Comparison of ENCODE assay signal across 8 cellular contexts in the genomic region with DNA sequence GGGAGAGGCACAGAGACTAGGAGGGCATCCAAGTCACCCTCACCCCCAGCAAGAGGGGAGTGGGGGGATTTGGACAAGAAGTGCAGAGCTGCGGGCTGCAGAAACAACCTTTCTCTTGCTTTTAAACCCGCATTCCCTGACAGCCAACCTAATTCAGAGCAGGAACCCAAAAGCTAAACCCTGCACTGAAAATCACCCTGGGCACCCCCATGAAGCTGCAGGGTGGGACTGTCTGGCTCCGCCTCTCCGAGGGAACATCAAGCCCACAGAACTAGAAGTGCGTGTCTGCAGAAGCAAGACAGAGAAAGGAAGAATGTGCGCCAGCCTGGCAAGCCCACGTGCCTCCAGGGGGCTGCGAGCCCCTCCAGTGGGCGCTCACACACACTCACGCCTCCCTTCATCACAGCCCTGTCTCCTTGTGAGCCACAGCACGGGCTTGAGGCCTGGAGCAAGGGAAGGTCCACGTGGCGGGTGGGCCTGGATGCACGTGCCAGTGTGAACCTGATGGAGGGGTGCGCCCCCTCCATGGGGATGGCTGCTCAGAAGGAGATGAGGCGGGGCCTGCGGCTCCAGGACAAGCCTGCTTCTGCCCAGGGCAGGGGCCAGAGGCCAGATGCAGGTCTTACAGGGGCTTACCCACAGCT. TPM values are rescaled to one million over a fixed set of nuclear protein-coding genes. Genes with fewer than 3 reads are reported as not detected.
A peak's percentile ranks its signal among the peaks of the same experiment; 100 is the strongest.
DNase-seq lines count a peak whose midpoint lies in the region; ATAC-seq lines count a peak whose summit lies in the region.

No MANE protein-coding gene starts in this region.

- peak overlapping the region; percentile 84 for H3K27ac ChIP-seq in right cardiac atrium (ENCODE audit: low read length)

- no peaks in the 10 kb centered on the region for H3K9me3 ChIP-seq in right cardiac atrium (ENCODE audit: control insufficient read depth, low read length)

- peaks cover 65% of the 10 kb centered on the region for H3K4me1 ChIP-seq in right cardiac atrium (ENCODE audit: control insufficient read depth, insufficient read depth, low read length)

- no peaks in the 10 kb centered on the region for H3K27me3 ChIP-seq in right cardiac atrium (ENCODE audit: control insufficient read depth, insufficient read depth)

- intact Hi-C loops in activated T-helper 2 cell treated with anti-CD3 and anti-CD28 coated beads, Interferon-gamma antibody, Interleukin-2, Interleukin-4, amounts not matched to agents 10 μg/mL and 5 μg/mL and 100 μg/mL, durations not matched to agents 14 hours and 24 hours and 36 hours (cut with micrococcal nuclease): loop anchor here (1.0 to 10.0 kb wide), 6 partner anchors 12 to 303 kb away; no protein-coding TSS in a partner anchor
- intact Hi-C loops in right cardiac atrium (cut with DNase I): no loop called here

- no peaks in the 10 kb centered on the region for H3K27me3 Mint-ChIP-seq in activated T-cell treated with anti-CD3 and anti-CD28 coated beads, Interleukin-2, amount 50 U/mL, for 4 hours (ENCODE audit: low read depth)
- no peaks in the 10 kb centered on the region for H3K27me3 Mint-ChIP-seq in activated T-helper 2 cell treated with anti-CD3 and anti-CD28 coated beads, Interferon-gamma antibody, Interleukin-2, Interleukin-4, amounts not matched to agents 10 μg/mL and 5 μg/mL and 100 μg/mL, durations not matched to agents 14 hours and 24 hours and 36 hours (ENCODE audit: low read depth)

- peak overlapping the region; percentile 80 for H3K4me3 Mint-ChIP-seq in activated T-cell treated with anti-CD3 and anti-CD28 coated beads, Interleukin-2, amount 50 U/mL, for 4 hours
- H3K4me3 Mint-ChIP-seq in activated T-helper 2 cell treated with anti-CD3 and anti-CD28 coated beads, Interferon-gamma antibody, Interleukin-2, Interleukin-4, amounts not matched to agents 10 μg/mL and 5 μg/mL and 100 μg/mL, durations not matched to agents 14 hours and 24 hours and 36 hours (ENCODE audit: low read depth): peak overlapping the region; percentile 72
- H3K4me3 Mint-ChIP-seq in stimulated activated effector memory CD8-positive, alpha-beta T cell treated with anti-CD3 and anti-CD28 coated beads, Interleukin-12 subunit alpha, Interleukin-12 subunit beta, amount 100 ng/mL, for 72 hours: peak overlapping the region; percentile 86

- peak overlapping the region; percentile 80 for H3K27ac Mint-ChIP-seq in activated T-helper 2 cell treated with anti-CD3 and anti-CD28 coated beads, Interferon-gamma antibody, Interleukin-2, Interleukin-4, amounts not matched to agents 10 μg/mL and 5 μg/mL and 100 μg/mL, durations not matched to agents 14 hours and 24 hours and 36 hours
- peak overlapping the region; percentile 90 for H3K27ac Mint-ChIP-seq in stimulated activated effector memory CD8-positive, alpha-beta T cell treated with anti-CD3 and anti-CD28 coated beads, Interleukin-12 subunit alpha, Interleukin-12 subunit beta, amount 100 ng/mL, for 72 hours

- no peak for DNase-seq in activated T-cell treated with anti-CD3 and anti-CD28 coated beads, Interleukin-2, amount 50 U/mL, for 4 hours
- no peak for DNase-seq in activated T-cell treated with anti-CD3 and anti-CD28 coated beads, Interleukin-2, amount 50 U/mL, for 1 hour
- peak; percentile 42 for DNase-seq in activated T-helper 2 cell treated with anti-CD3 and anti-CD28 coated beads, Interferon-gamma antibody, Interleukin-2, Interleukin-4, amounts not matched to agents 10 μg/mL and 5 μg/mL and 100 μg/mL, durations not matched to agents 14 hours and 24 hours and 36 hours (ENCODE audit: low spot score)
- DNase-seq in right cardiac atrium: peak; percentile 37 to 70 (median 60)
- no peak for DNase-seq in stimulated activated effector memory CD8-positive, alpha-beta T cell treated with anti-CD3 and anti-CD28 coated beads, Interleukin-12 subunit alpha, Interleukin-12 subunit beta, amount 100 ng/mL, for 72 hours (ENCODE audit: low spot score in 2 of 2)

- peak overlapping the region; percentile 20 for H3K4me3 ChIP-seq in right cardiac atrium (ENCODE audit: low read length)

- peak; percentile 36 for ATAC-seq in activated T-cell treated with anti-CD3 and anti-CD28 coated beads, Interleukin-2, amount 50 U/mL, for 4 hours
- peak in 1 of 2 donors; percentile 0 for ATAC-seq in right cardiac atrium
- ATAC-seq in stimulated activated effector memory CD8-positive, alpha-beta T cell treated with anti-CD3 and anti-CD28 coated beads, Interleukin-12 subunit alpha, Interleukin-12 subunit beta, amount 100 ng/mL, for 72 hours: peak; percentile 44
- no peak for ATAC-seq in HG02885 (IDR thresholded peaks at IDR 0.05; ENCODE audit: poor library complexity, unreplicated experiment)
- no peak for ATAC-seq in HG03342 (IDR thresholded peaks at IDR 0.05; ENCODE audit: unreplicated experiment)
- no peak for ATAC-seq in HG03469 (IDR thresholded peaks at IDR 0.05; ENCODE audit: unreplicated experiment)

- H3K4me1 Mint-ChIP-seq in activated T-cell treated with anti-CD3 and anti-CD28 coated beads, Interleukin-2, amount 50 U/mL, for 4 hours (ENCODE audit: low read depth): peaks cover 68% of the 10 kb centered on the region
- H3K4me1 Mint-ChIP-seq in activated T-helper 2 cell treated with anti-CD3 and anti-CD28 coated beads, Interferon-gamma antibody, Interleukin-2, Interleukin-4, amounts not matched to agents 10 μg/mL and 5 μg/mL and 100 μg/mL, durations not matched to agents 14 hours and 24 hours and 36 hours (ENCODE audit: low read depth): peaks cover 69% of the 10 kb centered on the region
- peaks cover 80% of the 10 kb centered on the region for H3K4me1 Mint-ChIP-seq in stimulated activated effector memory CD8-positive, alpha-beta T cell treated with anti-CD3 and anti-CD28 coated beads, Interleukin-12 subunit alpha, Interleukin-12 subunit beta, amount 100 ng/mL, for 72 hours

- H3K36me3 Mint-ChIP-seq in activated T-cell treated with anti-CD3 and anti-CD28 coated beads, Interleukin-2, amount 50 U/mL, for 4 hours (ENCODE audit: insufficient read depth): peaks cover 3% of the 10 kb centered on the region
- peaks cover 26% of the 10 kb centered on the region for H3K36me3 Mint-ChIP-seq in activated T-helper 2 cell treated with anti-CD3 and anti-CD28 coated beads, Interferon-gamma antibody, Interleukin-2, Interleukin-4, amounts not matched to agents 10 μg/mL and 5 μg/mL and 100 μg/mL, durations not matched to agents 14 hours and 24 hours and 36 hours (ENCODE audit: low read depth)
- peaks cover 69% of the 10 kb centered on the region for H3K36me3 Mint-ChIP-seq in stimulated activated effector memory CD8-positive, alpha-beta T cell treated with anti-CD3 and anti-CD28 coated beads, Interleukin-12 subunit alpha, Interleukin-12 subunit beta, amount 100 ng/mL, for 72 hours

- H3K9me3 Mint-ChIP-seq in activated T-cell treated with anti-CD3 and anti-CD28 coated beads, Interleukin-2, amount 50 U/mL, for 4 hours: no peaks in the 10 kb centered on the region
- no peaks in the 10 kb centered on the region for H3K9me3 Mint-ChIP-seq in activated T-helper 2 cell treated with anti-CD3 and anti-CD28 coated beads, Interferon-gamma antibody, Interleukin-2, Interleukin-4, amounts not matched to agents 10 μg/mL and 5 μg/mL and 100 μg/mL, durations not matched to agents 14 hours and 24 hours and 36 hours
- H3K9me3 Mint-ChIP-seq in stimulated activated effector memory CD8-positive, alpha-beta T cell treated with anti-CD3 and anti-CD28 coated beads, Interleukin-12 subunit alpha, Interleukin-12 subunit beta, amount 100 ng/mL, for 72 hours: no peaks in the 10 kb centered on the region

- WGBS in right cardiac atrium: 23% methylated on average over 17 of the region's 17 CpGs

RNA-seq across cellular contexts. Expression of gene PNMA1, which starts 27.8 kb away (rescaled TPM):
- total RNA-seq in activated T-cell treated with anti-CD3 and anti-CD28 coated beads, Interleukin-2, amount 50 U/mL, for 4 hours: 10 to 100 TPM; 41.0 to 55.2 (median 50.8) TPM
- 30.1 and 32.1 TPM in 2 replicates for total RNA-seq in activated T-helper 2 cell treated with anti-CD3 and anti-CD28 coated beads, Interferon-gamma antibody, Interleukin-2, Interleukin-4, amounts not matched to agents 10 μg/mL and 5 μg/mL and 100 μg/mL, durations not matched to agents 14 hours and 24 hours and 36 hours
- 10 to 100 TPM; 25.6 to 36.3 (median 30.0) TPM for total RNA-seq in right cardiac atrium
- polyA plus RNA-seq in right cardiac atrium: 18.0 TPM

Comparison
In these comparisons a context has a peak if more than half of its experiments do, and no peak if none do; other contexts are left out.
1. ATAC-seq: peak in activated T-cell treated with anti-CD3 and anti-CD28 coated beads, Interleukin-2, amount 50 U/mL, for 4 hours (2 of 2) and stimulated activated effector memory CD8-positive, alpha-beta T cell treated with anti-CD3 and anti-CD28 coated beads, Interleukin-12 subunit alpha, Interleukin-12 subunit beta, amount 100 ng/mL, for 72 hours (single experiment); none in HG02885 (single experiment), HG03342 (single experiment) and HG03469 (single experiment).
2. DNase-seq: peak in activated T-helper 2 cell treated with anti-CD3 and anti-CD28 coated beads, Interferon-gamma antibody, Interleukin-2, Interleukin-4, amounts not matched to agents 10 μg/mL and 5 μg/mL and 100 μg/mL, durations not matched to agents 14 hours and 24 hours and 36 hours (single experiment) and right cardiac atrium (3 of 3); none in activated T-cell treated with anti-CD3 and anti-CD28 coated beads, Interleukin-2, amount 50 U/mL, for 4 hours (single experiment), activated T-cell treated with anti-CD3 and anti-CD28 coated beads, Interleukin-2, amount 50 U/mL, for 1 hour (single experiment) and stimulated activated effector memory CD8-positive, alpha-beta T cell treated with anti-CD3 and anti-CD28 coated beads, Interleukin-12 subunit alpha, Interleukin-12 subunit beta, amount 100 ng/mL, for 72 hours (0 of 2).
3. Peak in every context shown above with its lines, with median percentiles within 50 percentile points of each other: H3K4me3 Mint-ChIP-seq.